18 cellular contexts compared by ENCODE assay signal in the genomic region with DNA sequence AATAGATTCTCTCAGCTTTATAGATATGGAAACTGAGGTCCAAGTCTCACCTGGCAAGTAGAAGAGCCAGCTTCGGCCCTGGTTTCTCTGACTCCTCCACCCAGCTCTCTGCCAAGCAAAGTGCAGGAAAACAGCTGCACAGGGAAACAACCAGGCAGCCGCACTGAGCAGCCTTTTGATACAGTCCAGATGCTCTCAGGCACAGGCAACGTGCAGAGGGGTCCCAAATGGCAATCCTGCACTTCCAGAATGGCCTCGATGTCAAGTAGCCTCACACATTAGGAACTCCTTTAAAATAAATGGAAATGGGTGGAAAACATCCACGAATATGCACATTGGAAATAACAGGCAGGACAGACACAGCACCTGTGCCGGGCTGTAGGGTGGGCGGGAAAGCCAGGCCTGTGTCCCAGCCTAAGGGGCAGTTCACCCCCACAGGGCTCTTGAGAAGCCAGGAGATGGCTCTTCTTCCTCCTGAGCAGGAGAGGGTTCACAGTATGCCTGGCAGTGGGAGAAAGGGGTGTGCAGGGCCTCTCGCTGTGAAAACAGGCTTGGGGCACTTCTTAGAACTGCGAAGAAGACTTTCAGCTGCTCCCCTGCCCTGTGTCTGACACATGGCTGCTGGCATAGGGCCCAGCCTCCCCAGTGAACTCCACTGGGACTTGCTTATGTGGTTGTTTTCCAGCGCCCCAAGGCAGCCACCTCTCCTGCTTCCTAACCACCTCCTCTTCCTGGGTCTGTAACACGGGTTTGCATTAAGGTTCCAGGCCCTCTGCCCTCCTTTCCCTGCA.
DNase-seq lines count a peak whose midpoint lies in the region; ATAC-seq and TF ChIP-seq lines count a peak whose summit lies in the region.
"Had no signal": no experiment of that assay in that cellular context is flagged by ENCODE, and none has a peak within 500 bp of the region (broad histone marks: within the 10 kb centered on the region; RNA-seq: fewer than 3 reads in every experiment).

No MANE protein-coding gene starts in this region.

- intact Hi-C loops in A673 (cut with micrococcal nuclease; ENCODE audit: unreplicated experiment): no loop called here
- intact Hi-C loops in sciatic nerve (cut with DNase I): no loop called here

- CTCF ChIA-PET in A673 (lab: Charles Lee): no interaction called here

- H3K27ac ChIP-seq in A673 (ENCODE audit: low read depth, low read length, poor library complexity, severe bottlenecking): no peak overlapping the region
- H3K27ac ChIP-seq: upper lobe of left lung had no signal

- no peaks in the 10 kb centered on the region for H3K9me3 ChIP-seq in A673 (ENCODE audit: low read depth, low read length, poor library complexity, severe bottlenecking)
- H3K9me3 ChIP-seq: upper lobe of left lung had no signal

- H3K36me3 ChIP-seq in A673 (ENCODE audit: insufficient read depth, low read length, poor library complexity, severe bottlenecking): no peaks in the 10 kb centered on the region
- H3K36me3 ChIP-seq: upper lobe of left lung had no signal

- peaks cover 65% of the 10 kb centered on the region for H3K27me3 ChIP-seq in A673 (replicated peaks; ENCODE audit: insufficient read depth, low read depth, low read length, poor library complexity)
- H3K27me3 ChIP-seq: upper lobe of left lung had no signal

- POLR2A ChIA-PET in A673 (lab: Charles Lee; ENCODE audit: low non-redundant PET): no interaction called here

- peak; percentile 15 for DNase-seq in A673 (ENCODE audit: low spot score)
- peak; percentile 36 for DNase-seq in ELR (ENCODE audit: low read depth)
- peak; percentile 1 for DNase-seq in RKO (ENCODE audit: low spot score)
- peak; percentile 7 for DNase-seq in fibroblast of villous mesenchyme (ENCODE audit: low read depth)
- DNase-seq in ureter (ENCODE audit: low spot score): no peak
- no peak for DNase-seq in NOMO-1 treated with dmso at 0.1 percent for 144 hours (lab: John Stamatoyannopoulos, UW; ENCODE audit: unreplicated experiment)
- DNase-seq in sciatic nerve (ENCODE audit: low spot score): no peak
- DNase-seq: activated CD4-positive, alpha-beta T cell treated with anti-CD3 and anti-CD28 coated beads, Interleukin-2, amount 10 ng/mL, durations not matched to agents 7 days and 5 days; AML-193; DMS153; immature natural killer cell; Kasumi-1; NCI-H2029; SHP77 treated with DMSO at 0.1 percent for 48 hours; T1000; upper lobe of left lung had no signal

- H3K4me3 ChIP-seq in A673 (ENCODE audit: low read depth, low read length, poor library complexity, severe bottlenecking) (no peak overlapping the region), fibroblast of villous mesenchyme (ENCODE audit: low read depth, low read length) (no peak overlapping the region)
- H3K4me3 ChIP-seq: upper lobe of left lung had no signal

- TF ChIP-seq CTCF in A673 (conservative IDR thresholded peaks at IDR 0.05; ENCODE audit: low read depth, low read length) (no peak), fibroblast of villous mesenchyme (IDR thresholded peaks at IDR 0.05; ENCODE audit: insufficient read depth, low read depth, low read length) (no peak)

- ATAC-seq in sciatic nerve: no peak
- ATAC-seq in GM21529 (IDR thresholded peaks at IDR 0.05; ENCODE audit: unreplicated experiment): no peak
- ATAC-seq: stimulated activated effector memory CD8-positive, alpha-beta T cell treated with anti-CD3 and anti-CD28 coated beads, Interleukin-12 subunit alpha, Interleukin-12 subunit beta, amount 100 ng/mL, for 72 hours had no signal

- no TSS peak for BruUV-seq in A673 (replicated peaks; lab: Mats Ljungman, UMichigan)

- H3K4me1 ChIP-seq in A673 (ENCODE audit: insufficient read depth, low read length, poor library complexity, severe bottlenecking): no peaks in the 10 kb centered on the region
- H3K4me1 ChIP-seq: upper lobe of left lung had no signal

Comparison
In these comparisons a context has a peak if more than half of its experiments do, and no peak if none do; other contexts are left out.
1. DNase-seq: peak in A673 (single experiment), ELR (single experiment), RKO (single experiment) and fibroblast of villous mesenchyme (single experiment); none in ureter (single experiment), NOMO-1 treated with dmso at 0.1 percent for 144 hours (single experiment) and sciatic nerve (single experiment).